Comparison of ENCODE assay signal across 1 cellular context in genomic region chr17:83196088-83196765, GRCh38.
A peak's percentile ranks its signal among the peaks of the same experiment; 100 is the strongest.
TF ChIP-seq lines count a peak whose summit lies in the region.

No MANE protein-coding gene starts in this region.

TF ChIP-seq in K562, 482 proteins besides CTCF, POLR2A, EP300 and RAD21 (continued from another document):
- TF ChIP-seq CHD7 (IDR thresholded peaks at IDR 0.05; ENCODE audit: low read depth, low read length) = no peak
- TF ChIP-seq STAG1 (CRISPR knock-in tag; IDR thresholded peaks at IDR 0.05; ENCODE audit: borderline replicate concordance) = 0 out of 2 replicates have a peak, but pooled peaks have one; percentile 13
- peak in 1 of 2 experiments; percentile 47 for TF ChIP-seq E2F6 (IDR thresholded peaks at IDR 0.05; ENCODE audit: borderline replicate concordance in 1 of 2, extremely low read depth in 1 of 2, insufficient read depth in 1 of 2, insufficient read length in 1 of 2, low read depth in 1 of 2, low read length in 1 of 2, poor library complexity in 1 of 2, severe bottlenecking in 1 of 2)
- TF ChIP-seq ZNF282 (CRISPR knock-in tag; IDR thresholded peaks at IDR 0.05) = no peak
